In the genomic region with DNA sequence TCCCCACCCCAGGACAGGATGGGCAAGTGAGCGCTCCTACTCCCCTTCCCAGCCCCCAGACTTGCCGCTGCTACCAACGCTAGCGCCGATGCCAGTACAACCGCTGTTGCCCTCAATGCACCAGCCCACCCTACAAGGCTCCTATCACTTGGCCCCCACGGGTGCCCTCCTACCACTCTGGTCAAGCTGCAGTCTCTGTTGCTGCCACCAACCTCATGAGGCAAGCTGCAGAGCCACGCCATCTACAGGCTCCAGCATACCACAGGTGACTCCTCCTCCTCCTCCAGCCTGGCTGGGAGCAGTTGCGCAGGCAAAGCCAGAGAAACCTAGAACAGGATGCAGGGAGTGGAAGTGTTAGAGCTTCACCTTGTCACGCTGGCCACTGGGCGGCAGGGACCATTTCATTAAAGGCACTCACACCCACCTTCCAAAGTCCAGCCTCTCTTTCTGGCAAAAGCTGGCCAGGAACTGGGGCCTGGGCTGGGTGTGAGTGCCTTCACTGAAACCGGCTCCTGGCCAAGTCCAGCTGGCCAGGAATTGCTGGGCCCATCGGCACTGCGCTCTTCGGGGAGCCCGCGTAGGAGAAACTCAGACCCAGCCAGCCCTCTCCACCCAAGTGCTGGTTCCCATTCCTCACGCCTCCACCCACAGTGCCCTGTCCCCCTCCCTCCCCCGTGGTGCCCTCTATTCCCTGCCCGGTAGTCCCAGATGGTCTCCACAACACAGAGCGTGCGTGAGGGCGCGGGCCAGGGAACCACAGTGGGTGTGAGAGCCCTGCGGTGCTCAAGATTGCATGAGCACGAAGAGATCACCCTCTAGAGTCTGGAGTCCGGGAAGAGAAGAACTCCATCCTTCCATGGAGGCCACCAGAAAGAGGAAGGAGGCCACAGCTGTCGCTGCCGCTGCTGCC, we compare ENCODE assay signal across 15 cellular contexts. TPM values are rescaled to one million over a fixed set of nuclear protein-coding genes. Genes with fewer than 3 reads are reported as not detected.
A peak's percentile ranks its signal among the peaks of the same experiment; 100 is the strongest.
DNase-seq lines count a peak whose midpoint lies in the region; ATAC-seq, FAIRE-seq and TF ChIP-seq lines count a peak whose summit lies in the region.
"Had no signal": no experiment of that assay in that cellular context is flagged by ENCODE, and none has a peak within 500 bp of the region (broad histone marks: within the 10 kb centered on the region; RNA-seq: fewer than 3 reads in every experiment).

No MANE protein-coding gene starts in this region.

- H3K27me3 Mint-ChIP-seq in natural killer cell (ENCODE audit: low read depth in 2 of 2), result peaks cover 5 to 32% of the 10 kb centered on the region in 2 donors

- WGBS in A549 (ENCODE audit: missing lambda C conversion rate), result 83% methylated on average over 25 of the region's 29 CpGs
- WGBS in liver, result 53% methylated on average over 29 of the region's 29 CpGs
- WGBS in tibial nerve, 2 donors, result 92 to 95% methylated on average over 21 to 29 of the region's 29 CpGs

- H3K4me3 ChIP-seq in A549 (peak overlapping the region; percentile 63), liver (ENCODE audit: low read depth in 1 of 3, low read length in 3 of 3) (peak overlapping the region; percentile 60 to 85 (median 78)), tibial nerve (no peak overlapping the region)
- H3K4me3 ChIP-seq: BLaER1 treated with 17β-estradiol and CSF1 and Interleukin-3, amounts not matched to agents 10 nM and 100 nM had no signal

- peak; percentile 30 to 42; a peak in 4 of 6 replicates for ATAC-seq in A549
- ATAC-seq in HG03097 (IDR thresholded peaks at IDR 0.05; ENCODE audit: low FRiP score, unreplicated experiment), result no peak
- no peak for ATAC-seq in natural killer cell

- H3K36me3 ChIP-seq in liver (ENCODE audit: control insufficient read depth in 4 of 4, insufficient read depth in 3 of 4, low read depth in 1 of 4, low read length in 3 of 4) (peaks cover 0 to 4% (median 0%) of the 10 kb centered on the region in 4 donors), tibial nerve (no peaks in the 10 kb centered on the region)
- H3K36me3 ChIP-seq: BLaER1 treated with 17β-estradiol and CSF1 and Interleukin-3, amounts not matched to agents 10 nM and 100 nM had no signal

- H3K27ac ChIP-seq in A549, result peak overlapping the region in 1 of 2 experiments; percentile 87; a peak in 3 of 6 replicates
- peak overlapping the region; percentile 92 to 93 for H3K27ac ChIP-seq in liver (ENCODE audit: low read depth in 1 of 2, low read length in 2 of 2)
- H3K27ac ChIP-seq in tibial nerve, result no peak overlapping the region
- H3K27ac ChIP-seq in substantia nigra (ENCODE audit: low read depth, low read length, poor library complexity, severe bottlenecking), result no peak overlapping the region
- H3K27ac ChIP-seq: BLaER1 treated with 17β-estradiol and CSF1 and Interleukin-3, amounts not matched to agents 10 nM and 100 nM; SK-N-MC had no signal

- H3K9ac ChIP-seq in liver (ENCODE audit: low read depth in 1 of 2, low read length in 2 of 2), result peak overlapping the region; percentile 26 to 81
- H3K9ac ChIP-seq: BLaER1 treated with 17β-estradiol and CSF1 and Interleukin-3, amounts not matched to agents 10 nM and 100 nM had no signal

- FAIRE-seq in A549 (lab: Jason Lieb, UNC), result no peak

- no peak for TF ChIP-seq RAD21 in A549 (conservative IDR thresholded peaks at IDR 0.05 in 1 of 2, IDR thresholded peaks at IDR 0.05 in 1 of 2)
- TF ChIP-seq RAD21 in liver (IDR thresholded peaks at IDR 0.05), result peak; percentile 70 to 81

- no peaks in the 10 kb centered on the region for H3K4me1 Mint-ChIP-seq in natural killer cell

- POLR2A ChIA-PET in A549 (lab: Yijun Ruan, JAX), result interaction anchor here (1.1 to 1.2 kb wide), 2 partner anchors 20 to 50 kb away, joined by 3 to 4 read pairs; no protein-coding TSS in a partner anchor

- CTCF ChIA-PET in A549 (lab: Yijun Ruan, JAX), result interaction anchor here (0.5 to 2.6 kb wide), 17 partner anchors 11 to 1665 kb away, joined by 3 to 29 read pairs (median 3); no protein-coding TSS in a partner anchor

- no peak for TF ChIP-seq POLR2A in A549 (IDR thresholded peaks at IDR 0.05; ENCODE audit: low read length)
- no peak for TF ChIP-seq POLR2A in tibial nerve (IDR thresholded peaks at IDR 0.05)

- TF ChIP-seq EP300 in A549 (IDR thresholded peaks at IDR 0.05), result no peak
- no peak for TF ChIP-seq EP300 in tibial nerve (IDR thresholded peaks at IDR 0.05)

- peak overlapping the region; percentile 90 for H3K4me2 ChIP-seq in A549
- H3K4me2 ChIP-seq: BLaER1 treated with 17β-estradiol and CSF1 and Interleukin-3, amounts not matched to agents 10 nM and 100 nM had no signal

- H3K27me3 ChIP-seq in liver (ENCODE audit: control insufficient read depth in 4 of 4, insufficient read depth in 4 of 4, low read length in 3 of 4) (no peaks in the 10 kb centered on the region), tibial nerve (no peaks in the 10 kb centered on the region)
- H3K27me3 ChIP-seq: BLaER1 treated with 17β-estradiol and CSF1 and Interleukin-3, amounts not matched to agents 10 nM and 100 nM had no signal

- no peak overlapping the region for H3K4me3 Mint-ChIP-seq in natural killer cell
- H3K4me3 Mint-ChIP-seq: activated CD4-positive, alpha-beta memory T cell treated with anti-CD3 and anti-CD28 coated beads for 36 hours; mesothelial cell of epicardium had no signal

- TF ChIP-seq CTCF in A549 (IDR thresholded peaks at IDR 0.05) (no peak), liver (IDR thresholded peaks at IDR 0.05; ENCODE audit: low read depth, low read length, missing input control) (peak; percentile 30), tibial nerve (IDR thresholded peaks at IDR 0.05) (no peak), natural killer cell (IDR thresholded peaks at IDR 0.05) (no peak)

- no peak overlapping the region for H3K27ac Mint-ChIP-seq in natural killer cell
- H3K27ac Mint-ChIP-seq: activated CD4-positive, alpha-beta memory T cell treated with anti-CD3 and anti-CD28 coated beads for 36 hours; mesothelial cell of epicardium had no signal

- DNase-seq in A549 (ENCODE audit: low read depth in 1 of 2, low spot score in 1 of 2), result peak in 1 of 2 experiments; percentile 41
- peak; percentile 70 for DNase-seq in HT-29 (ENCODE audit: low spot score)
- peak; percentile 8 for DNase-seq in SHP77 treated with DMSO at 0.1 percent for 48 hours (lab: John Stamatoyannopoulos, UW)
- DNase-seq in tibial nerve (ENCODE audit: low spot score in 2 of 2), result no peak
- no peak for DNase-seq in substantia nigra (lab: John Stamatoyannopoulos, UW)
- DNase-seq in natural killer cell, result no peak
- DNase-seq: activated CD4-positive, alpha-beta memory T cell treated with anti-CD3 and anti-CD28 coated beads for 36 hours; activated naive CD4-positive, alpha-beta T cell treated with anti-CD3 and anti-CD28 coated beads, Interleukin-2, amount 50 U/mL, for 16 hours; stimulated activated CD8-positive, alpha-beta memory T cell treated with anti-CD3 and anti-CD28 coated beads, Interleukin-4, amount 100 ng/mL, for 48 hours had no signal

- intact Hi-C loops in natural killer cell (cut with micrococcal nuclease), result no loop called here

- H3K4me1 ChIP-seq in A549 (peaks cover 8% of the 10 kb centered on the region; the same call in 1 of the 3 replicates), liver (ENCODE audit: control insufficient read depth in 4 of 4, insufficient read depth in 4 of 4, low read length in 3 of 4) (peaks cover 3 to 15% (median 10%) of the 10 kb centered on the region in 4 donors), tibial nerve (no peaks in the 10 kb centered on the region)

- no peaks in the 10 kb centered on the region for H3K9me3 Mint-ChIP-seq in natural killer cell
- H3K9me3 Mint-ChIP-seq: activated CD4-positive, alpha-beta memory T cell treated with anti-CD3 and anti-CD28 coated beads for 36 hours; mesothelial cell of epicardium had no signal

- H3K9me3 ChIP-seq in A549 (no peaks in the 10 kb centered on the region), liver (ENCODE audit: control insufficient read depth in 4 of 4, low read length in 3 of 4) (no peaks in the 10 kb centered on the region), tibial nerve (no peaks in the 10 kb centered on the region)

- no peaks in the 10 kb centered on the region for H3K36me3 Mint-ChIP-seq in natural killer cell
- H3K36me3 Mint-ChIP-seq: activated CD4-positive, alpha-beta memory T cell treated with anti-CD3 and anti-CD28 coated beads for 36 hours had no signal

TF ChIP-seq in A549, 52 proteins besides CTCF, POLR2A, EP300 and RAD21 (continues in another document):
- no peak for TF ChIP-seq USF2 (IDR thresholded peaks at IDR 0.05)

TF ChIP-seq in liver, 16 proteins besides CTCF, POLR2A, EP300 and RAD21 (continues in another document):
- peak; percentile 14 for TF ChIP-seq FOXA1 (IDR thresholded peaks at IDR 0.05)

RNA-seq across cellular contexts. Expression of gene PCAT7, which starts 1.6 kb away (rescaled TPM):
- polyA plus RNA-seq in A549 (2011; rRNA removed) (2.7 and 2.8 TPM in 2 replicates), A549 (2017; fragmentation: RNase III; extraction: RNeasy Plus Mini Kit Qiagen cat#74134 plus additional on column Dnase treatment) (2.0 to 2.3 TPM (median 2.1 TPM) in 3 replicates), liver (under 1 TPM; 0.71 to 0.95 TPM)
- polyA plus RNA-seq in A549 (2012; cell fraction: cytosol; rRNA removed), result 1.1 and 1.3 TPM in 2 replicates
- polyA plus RNA-seq in A549 (2012; cell fraction: nucleus; rRNA removed), result 0.65 and 0.99 TPM in 2 replicates
- 1.7 TPM in 2 replicates for polyA minus RNA-seq in A549 (2011; rRNA and poly(A)+ RNA removed)
- total RNA-seq in HT-29 (2014; rRNA removed; shearing (Covaris generic)), result 1.3 and 1.4 TPM in 2 replicates
- total RNA-seq in liver (under 1 TPM; 0.19 to 0.67 TPM), tibial nerve (under 1 TPM in 1 of 4 donors, not detected in 3; 0.22 TPM), natural killer cell (not detected)
- total RNA-seq: activated CD4-positive, alpha-beta memory T cell treated with anti-CD3 and anti-CD28 coated beads for 36 hours; glomerular endothelial cell had no signal

RNA-seq across cellular contexts. Expression of gene FBP2, which starts 40.3 kb away (rescaled TPM):
- polyA plus RNA-seq in A549 (2011; rRNA removed), result not detected in 2 replicates
- not detected in 2 replicates for polyA plus RNA-seq in A549 (2012; cell fraction: cytosol; rRNA removed)
- not detected in 2 replicates for polyA plus RNA-seq in A549 (2012; cell fraction: nucleus; rRNA removed)
- not detected in 3 replicates for polyA plus RNA-seq in A549 (2017; fragmentation: RNase III; extraction: RNeasy Plus Mini Kit Qiagen cat#74134 plus additional on column Dnase treatment)
- polyA minus RNA-seq in A549 (2011; rRNA and poly(A)+ RNA removed), result not detected in 2 replicates
- not detected in 2 replicates for total RNA-seq in HT-29 (2014; rRNA removed; shearing (Covaris generic))
- not detected for total RNA-seq in liver
- polyA plus RNA-seq in liver, result not detected
- total RNA-seq in tibial nerve, result not detected
- not detected for total RNA-seq in natural killer cell
- total RNA-seq: activated CD4-positive, alpha-beta memory T cell treated with anti-CD3 and anti-CD28 coated beads for 36 hours; glomerular endothelial cell; mesothelial cell of epicardium had no signal

Comparison
In these comparisons a context has a peak if more than half of its experiments do, and no peak if none do; other contexts are left out.
1. ATAC-seq: peak in A549 (2 of 2); none in HG03097 (single experiment) and natural killer cell (0 of 3).
2. DNase-seq: peak in HT-29 (single experiment) and SHP77 treated with DMSO at 0.1 percent for 48 hours (single experiment); none in tibial nerve (0 of 2), substantia nigra (0 of 49) and natural killer cell (single experiment).
3. H3K27ac ChIP-seq: peak in liver (2 of 2); none in tibial nerve (0 of 4) and substantia nigra (single experiment).
4. H3K4me3 ChIP-seq: peak in A549 (single experiment) and liver (3 of 3); none in tibial nerve (0 of 4).